Comparison of ENCODE assay signal across 16 cellular contexts in genomic region chr20:63664861-63665594, GRCh38. TPM values are rescaled to one million over a fixed set of nuclear protein-coding genes. Genes with fewer than 3 reads are reported as not detected.
A peak's percentile ranks its signal among the peaks of the same experiment; 100 is the strongest.
DNase-seq lines count a peak whose midpoint lies in the region; ATAC-seq and TF ChIP-seq lines count a peak whose summit lies in the region.
"Had no signal": no experiment of that assay in that cellular context is flagged by ENCODE, and none has a peak within 500 bp of the region (broad histone marks: within the 10 kb centered on the region; RNA-seq: fewer than 3 reads in every experiment).

No MANE protein-coding gene starts in this region.

- CTCF ChIA-PET in naive thymus-derived CD4-positive, alpha-beta T cell (lab: Charles Lee), result no interaction called here

- no peak for DNase-seq in DND-41
- peak; percentile 92 for DNase-seq in NCI-H2227 (lab: John Stamatoyannopoulos, UW; ENCODE audit: unreplicated experiment)
- peak in 8 of 10 donors; percentile 70 to 85 (median 80) for DNase-seq in dorsolateral prefrontal cortex
- DNase-seq in mesenchymal stem cell, result no peak
- DNase-seq in activated CD4-positive, alpha-beta T cell treated with anti-CD3 and anti-CD28 coated beads for 4 hours, result no peak
- no peak for DNase-seq in naive thymus-derived CD4-positive, alpha-beta T cell
- DNase-seq in WERI-Rb-1, result no peak
- DNase-seq: AML-193; dermis blood vessel endothelial cell; gastrocnemius medialis; kidney glomerular epithelial cell; NCI-H1092; stimulated activated CD4-positive, alpha-beta T cell treated with anti-CD3 and anti-CD28 coated beads, Interleukin-4, amount 100 ng/mL, for 24 hours; stimulated activated naive CD4-positive, alpha-beta T cell; T-helper 17 cell had no signal

- H3K4me2 ChIP-seq in DND-41 (ENCODE audit: insufficient read depth, low read length) (no peak overlapping the region), mesenchymal stem cell (ENCODE audit: low read length, poor library complexity, severe bottlenecking) (no peak overlapping the region)

- no peak overlapping the region for H3K4me3 ChIP-seq in DND-41 (ENCODE audit: low read depth in 1 of 2, low read length in 2 of 2)
- H3K4me3 ChIP-seq in dorsolateral prefrontal cortex, result peak overlapping the region in 38 of 59 donors; percentile 1 to 43 (median 27)
- no peak overlapping the region for H3K4me3 ChIP-seq in mesenchymal stem cell (ENCODE audit: insufficient read depth in 1 of 2, low read depth in 1 of 2, low read length in 2 of 2)
- H3K4me3 ChIP-seq in naive thymus-derived CD4-positive, alpha-beta T cell (ENCODE audit: low read length), result no peak overlapping the region
- no peak overlapping the region for H3K4me3 ChIP-seq in WERI-Rb-1 (ENCODE audit: low read depth, low read length)
- H3K4me3 ChIP-seq: gastrocnemius medialis had no signal

- H3K9me3 Mint-ChIP-seq in naive thymus-derived CD4-positive, alpha-beta T cell, result no peaks in the 10 kb centered on the region

- no peak overlapping the region for H2AFZ ChIP-seq in DND-41 (ENCODE audit: low read depth, low read length)
- no peak overlapping the region for H2AFZ ChIP-seq in mesenchymal stem cell (ENCODE audit: low read depth, low read length)

- intact Hi-C loops in dorsolateral prefrontal cortex (cut with DNase I), result no loop called here
- intact Hi-C loops in naive thymus-derived CD4-positive, alpha-beta T cell (cut with micrococcal nuclease), result no loop called here

- H2AK5ac ChIP-seq in mesenchymal stem cell (ENCODE audit: low read length, severe bottlenecking), result no peak overlapping the region

- ATAC-seq in DND-41 (ENCODE audit: insufficient read depth, low read depth) (peak; percentile 30; the same call in 1 of the 3 replicates), GM18858 (IDR thresholded peaks at IDR 0.05; ENCODE audit: unreplicated experiment) (no peak)
- ATAC-seq in naive thymus-derived CD4-positive, alpha-beta T cell, result no peak
- ATAC-seq: gastrocnemius medialis, T-helper 17 cell had no signal

- no peak overlapping the region for H4K91ac ChIP-seq in mesenchymal stem cell (ENCODE audit: low read length)

- 96% methylated on average over 18 of the region's 18 CpGs for WGBS in mesenchymal stem cell

- no peak overlapping the region for H3K27ac Mint-ChIP-seq in naive thymus-derived CD4-positive, alpha-beta T cell

- no peaks in the 10 kb centered on the region for H3K27me3 Mint-ChIP-seq in naive thymus-derived CD4-positive, alpha-beta T cell
- H3K27me3 Mint-ChIP-seq: T-helper 17 cell had no signal

- H3K4ac ChIP-seq in mesenchymal stem cell (ENCODE audit: low read depth in 1 of 2, low read length in 2 of 2), result no peak overlapping the region

- H3K4me1 Mint-ChIP-seq in naive thymus-derived CD4-positive, alpha-beta T cell, result peaks cover 0 to 8% (median 5%) of the 10 kb centered on the region in 7 donors

- H2BK5ac ChIP-seq in mesenchymal stem cell (ENCODE audit: low read depth, low read length, poor library complexity, severe bottlenecking), result no peak overlapping the region

- peaks cover 42% of the 10 kb centered on the region for H3K79me2 ChIP-seq in DND-41 (ENCODE audit: insufficient read depth, low read length)

- H3K4me3 Mint-ChIP-seq in naive thymus-derived CD4-positive, alpha-beta T cell, result no peak overlapping the region
- H3K4me3 Mint-ChIP-seq: T-helper 17 cell had no signal

- no peak overlapping the region for H3K18ac ChIP-seq in mesenchymal stem cell (ENCODE audit: low read depth in 1 of 2, low read length in 2 of 2)

- no peak overlapping the region for H3K23ac ChIP-seq in mesenchymal stem cell (ENCODE audit: low read length in 2 of 2)

- H3K9me3 ChIP-seq in DND-41 (ENCODE audit: insufficient read depth, low read length, severe bottlenecking), result no peaks in the 10 kb centered on the region
- no peaks in the 10 kb centered on the region for H3K9me3 ChIP-seq in mesenchymal stem cell (ENCODE audit: control insufficient read depth, low read length)
- H3K9me3 ChIP-seq in naive thymus-derived CD4-positive, alpha-beta T cell (ENCODE audit: control insufficient read depth in 2 of 3, low read length in 3 of 3), result no peaks in the 10 kb centered on the region
- H3K9me3 ChIP-seq in WERI-Rb-1 (ENCODE audit: severe bottlenecking), result no peaks in the 10 kb centered on the region
- H3K9me3 ChIP-seq: gastrocnemius medialis had no signal

- no peak overlapping the region for H4K8ac ChIP-seq in mesenchymal stem cell (ENCODE audit: low read length)

- no peaks in the 10 kb centered on the region for H3K27me3 ChIP-seq in DND-41 (ENCODE audit: insufficient read depth, low read length, poor library complexity)
- no peaks in the 10 kb centered on the region for H3K27me3 ChIP-seq in dorsolateral prefrontal cortex
- H3K27me3 ChIP-seq in mesenchymal stem cell (ENCODE audit: control insufficient read depth in 1 of 2, insufficient read depth in 1 of 2, low read length in 2 of 2), result no peaks in the 10 kb centered on the region
- no peaks in the 10 kb centered on the region for H3K27me3 ChIP-seq in naive thymus-derived CD4-positive, alpha-beta T cell (ENCODE audit: control insufficient read depth in 2 of 2, insufficient read depth in 2 of 2, low read length in 2 of 2)
- H3K27me3 ChIP-seq in WERI-Rb-1 (ENCODE audit: insufficient read depth, low read depth, severe bottlenecking), result no peaks in the 10 kb centered on the region
- H3K27me3 ChIP-seq: gastrocnemius medialis had no signal

- H3K36me3 Mint-ChIP-seq in naive thymus-derived CD4-positive, alpha-beta T cell, result peaks cover 4 to 21% (median 9%) of the 10 kb centered on the region in 5 donors

- H3K27ac ChIP-seq in DND-41 (ENCODE audit: low read length) (no peak overlapping the region), dorsolateral prefrontal cortex (peak overlapping the region in 35 of 59 donors; percentile 5 to 82 (median 55)), mesenchymal stem cell (ENCODE audit: low read length, poor library complexity, severe bottlenecking) (no peak overlapping the region), WERI-Rb-1 (no peak overlapping the region)
- H3K27ac ChIP-seq in naive thymus-derived CD4-positive, alpha-beta T cell (ENCODE audit: low read depth, low read length), result no peak overlapping the region
- H3K27ac ChIP-seq: gastrocnemius medialis had no signal

- peaks cover 55% of the 10 kb centered on the region for H3K79me1 ChIP-seq in mesenchymal stem cell (replicated peaks; ENCODE audit: low read length, poor library complexity, severe bottlenecking)

- H3K4me1 ChIP-seq in DND-41 (ENCODE audit: insufficient read depth, low read length), result peaks cover 6% of the 10 kb centered on the region; the same call in 1 of the 2 replicates
- H3K4me1 ChIP-seq in mesenchymal stem cell (ENCODE audit: control insufficient read depth, insufficient read depth, low read depth, low read length), result no peaks in the 10 kb centered on the region
- H3K4me1 ChIP-seq in naive thymus-derived CD4-positive, alpha-beta T cell (ENCODE audit: control insufficient read depth in 2 of 2, insufficient read depth in 2 of 2, low read length in 2 of 2), result no peaks in the 10 kb centered on the region
- H3K4me1 ChIP-seq: gastrocnemius medialis had no signal

- H4K20me1 ChIP-seq in DND-41 (ENCODE audit: insufficient read depth, low read length), result peaks cover 18% of the 10 kb centered on the region; the same call in 1 of the 2 replicates

- H3K14ac ChIP-seq in mesenchymal stem cell (ENCODE audit: low read length in 2 of 2), result no peak overlapping the region

- H3K36me3 ChIP-seq in DND-41 (ENCODE audit: insufficient read depth, low read length) (peaks cover 89% of the 10 kb centered on the region), mesenchymal stem cell (ENCODE audit: control insufficient read depth in 1 of 2, insufficient read depth in 2 of 2, low read depth in 1 of 2, low read length in 2 of 2) (peaks cover 79 to 83% of the 10 kb centered on the region in 2 experiments), WERI-Rb-1 (peaks cover 74% of the 10 kb centered on the region)
- H3K36me3 ChIP-seq in naive thymus-derived CD4-positive, alpha-beta T cell (ENCODE audit: control insufficient read depth in 2 of 3, insufficient read depth in 3 of 3, low read length in 3 of 3), result peaks cover 0 to 76% (median 4%) of the 10 kb centered on the region in 3 experiments

- H2BK120ac ChIP-seq in mesenchymal stem cell (ENCODE audit: low read depth, low read length), result no peak overlapping the region

- TF ChIP-seq CTCF in DND-41 (IDR thresholded peaks at IDR 0.05; ENCODE audit: borderline replicate concordance, extremely low read depth, low read length, poor library complexity, severe bottlenecking) (no peak), dorsolateral prefrontal cortex (IDR thresholded peaks at IDR 0.05 in 54 of 56, conservative IDR thresholded peaks at IDR 0.05 in 2 of 56; ENCODE audit: low read depth in 1 of 56, partially characterized antibody in 56 of 56) (no peak), WERI-Rb-1 (IDR thresholded peaks at IDR 0.05; ENCODE audit: low read depth, low read length) (no peak)

- no peak overlapping the region for H2BK12ac ChIP-seq in mesenchymal stem cell (ENCODE audit: low read length in 2 of 2)

- H2BK15ac ChIP-seq in mesenchymal stem cell (ENCODE audit: low read depth, poor library complexity, severe bottlenecking), result no peak overlapping the region

- no peak overlapping the region for H3K9ac ChIP-seq in DND-41 (ENCODE audit: low read depth, low read length)
- H3K9ac ChIP-seq in mesenchymal stem cell (ENCODE audit: low read length), result peak overlapping the region; percentile 9

- POLR2A ChIA-PET in naive thymus-derived CD4-positive, alpha-beta T cell (lab: Charles Lee), result interaction anchor here (0.6 to 1.0 kb wide), 3 partner anchors 10 to 393 kb away, joined by 3 read pairs; partner anchors contain the start of gene LIME1

RNA-seq across cellular contexts. Expression of gene RTEL1, which starts 6.9 kb away (rescaled TPM):
- total RNA-seq in dorsolateral prefrontal cortex, result 10 to 100 TPM; 24.4 to 94.5 (median 44.5) TPM
- 9.2 TPM for polyA plus RNA-seq in mesenchymal stem cell (2013, experiment 1 of 2)
- polyA plus RNA-seq in mesenchymal stem cell (2013, experiment 2 of 2), result 9.3 TPM
- total RNA-seq in naive thymus-derived CD4-positive, alpha-beta T cell, result 10 to 100 TPM; 28.4 to 47.2 (median 32.4) TPM
- 1 to 10 TPM; 1.9 to 8.6 TPM for polyA plus RNA-seq in naive thymus-derived CD4-positive, alpha-beta T cell

RNA-seq across cellular contexts. Expression of gene STMN3, which starts 11.8 kb away (rescaled TPM):
- 100 to 1,000 TPM; 107 to 445 (median 317) TPM for total RNA-seq in dorsolateral prefrontal cortex
- polyA plus RNA-seq in mesenchymal stem cell (2013, experiment 1 of 2), result 11.7 TPM
- 12.0 TPM for polyA plus RNA-seq in mesenchymal stem cell (2013, experiment 2 of 2)
- 100 to 1,000 TPM in 2 of 5 experiments, 10 to 100 TPM in 3; 34.2 to 122 (median 70.3) TPM for total RNA-seq in naive thymus-derived CD4-positive, alpha-beta T cell
- polyA plus RNA-seq in naive thymus-derived CD4-positive, alpha-beta T cell, result 10 to 100 TPM; 33.5 to 37.0 TPM

RNA-seq across cellular contexts. Expression of gene TNFRSF6B, which starts 31.4 kb away (rescaled TPM):
- 10 to 100 TPM in 54 of 120 experiments, 1 to 10 TPM in 59, under 1 TPM in 3, not detected in 4; 0.70 to 53.7 (median 9.1) TPM for total RNA-seq in dorsolateral prefrontal cortex
- 23.7 TPM for polyA plus RNA-seq in mesenchymal stem cell (2013, experiment 1 of 2)
- polyA plus RNA-seq in mesenchymal stem cell (2013, experiment 2 of 2), result 23.9 TPM
- under 1 TPM in 1 of 5 experiments, not detected in 4; 0.74 TPM for total RNA-seq in naive thymus-derived CD4-positive, alpha-beta T cell
- polyA plus RNA-seq in naive thymus-derived CD4-positive, alpha-beta T cell, result under 1 TPM in 1 of 2 donors, not detected in 1; 0.22 TPM
- total RNA-seq: T-helper 17 cell had no signal

RNA-seq across cellular contexts. Expression of gene GMEB2, which starts 38.1 kb away (rescaled TPM):
- 10 to 100 TPM in 67 of 120 experiments, 1 to 10 TPM in 53; 7.5 to 16.6 (median 10.2) TPM for total RNA-seq in dorsolateral prefrontal cortex
- polyA plus RNA-seq in mesenchymal stem cell (2013, experiment 1 of 2), result 6.6 TPM
- 6.7 TPM for polyA plus RNA-seq in mesenchymal stem cell (2013, experiment 2 of 2)
- 10 to 100 TPM; 17.4 to 30.2 (median 24.6) TPM for total RNA-seq in naive thymus-derived CD4-positive, alpha-beta T cell
- polyA plus RNA-seq in naive thymus-derived CD4-positive, alpha-beta T cell, result 10 to 100 TPM; 11.0 to 21.9 TPM

RNA-seq across cellular contexts. Expression of gene ARFRP1, which starts 42.7 kb away (rescaled TPM):
- total RNA-seq in dorsolateral prefrontal cortex, result 10 to 100 TPM; 37.8 to 65.5 (median 48.4) TPM
- polyA plus RNA-seq in mesenchymal stem cell (2013, experiment 1 of 2), result 13.5 TPM
- polyA plus RNA-seq in mesenchymal stem cell (2013, experiment 2 of 2), result 14.0 TPM
- total RNA-seq in naive thymus-derived CD4-positive, alpha-beta T cell, result 10 to 100 TPM; 55.4 to 92.1 (median 66.2) TPM
- polyA plus RNA-seq in naive thymus-derived CD4-positive, alpha-beta T cell, result 100 to 1,000 TPM in 1 of 2 donors, 10 to 100 TPM in 1; 89.1 to 108 TPM

Comparison
In these comparisons a context has a peak if more than half of its experiments do, and no peak if none do; other contexts are left out.
1. DNase-seq: peak in NCI-H2227 (single experiment) and dorsolateral prefrontal cortex (8 of 10); none in DND-41 (single experiment), mesenchymal stem cell (single experiment), activated CD4-positive, alpha-beta T cell treated with anti-CD3 and anti-CD28 coated beads for 4 hours (0 of 2), naive thymus-derived CD4-positive, alpha-beta T cell (0 of 9) and WERI-Rb-1 (single experiment).
2. H3K27ac ChIP-seq: peak in dorsolateral prefrontal cortex (35 of 59); none in DND-41 (single experiment), mesenchymal stem cell (single experiment), naive thymus-derived CD4-positive, alpha-beta T cell (single experiment) and WERI-Rb-1 (single experiment).
3. H3K4me3 ChIP-seq: peak in dorsolateral prefrontal cortex (38 of 59); none in DND-41 (0 of 2), mesenchymal stem cell (0 of 2), naive thymus-derived CD4-positive, alpha-beta T cell (single experiment) and WERI-Rb-1 (single experiment).